Comparison of ENCODE assay signal across 35 cellular contexts in genomic region chr11:114815176-114815575, GRCh38.
"Had no signal": no experiment of that assay in that cellular context is flagged by ENCODE, and none has a peak within 500 bp of the region (broad histone marks: within the 10 kb centered on the region; RNA-seq: fewer than 3 reads in every experiment).

No MANE protein-coding gene starts in this region.

- H3K9me3 ChIP-seq: MG63 had no signal

- H3K27me3 ChIP-seq: MG63 had no signal

- H3K36me3 ChIP-seq: MG63 had no signal

- H3K4me3 ChIP-seq: MG63 had no signal

- DNase-seq: Kasumi-1, MG63, MM.1S, MV-4-11, NCI-H1048, NCI-H1092, NCI-H1092 treated with DMSO at 0.1 percent for 48 hours, NCI-H1105, NCI-H1105 treated with DMSO at 0.1 percent for 48 hours, NCI-H1417, NCI-H1417 treated with DMSO at 0.1 percent for 48 hours, NCI-H1436, NCI-H1436 treated with DMSO at 0.1 percent for 48 hours, NCI-H146, NCI-H1694, NCI-H1694 treated with DMSO at 0.1 percent for 48 hours, NCI-H187, NCI-H187 treated with DMSO at 0.1 percent for 48 hours, NCI-H1930, NCI-H2029, NCI-H2029 treated with DMSO at 0.1 percent for 48 hours, NCI-H2081, NCI-H2081 treated with DMSO at 0.1 percent for 48 hours, NCI-H2107, NCI-H2171 treated with DMSO at 0.1 percent for 48 hours, NCI-H2227 treated with DMSO at 0.1 percent for 48 hours, NCI-H226, NCI-H345, NCI-H446, NCI-H446 treated with DMSO at 0.1 percent for 48 hours, NCI-H510A, NCI-H510A treated with DMSO at 0.1 percent for 48 hours, NCI-H524, NCI-H524 treated with DMSO at 0.1 percent for 48 hours, NCI-H526 had no signal
